Comparison of ENCODE assay signal across 26 cellular contexts in genomic region chr1:173275496-173275895, GRCh38.
"Had no signal": no experiment of that assay in that cellular context is flagged by ENCODE, and none has a peak within 500 bp of the region (broad histone marks: within the 10 kb centered on the region; RNA-seq: fewer than 3 reads in every experiment).

No MANE protein-coding gene starts in this region.

- DNase-seq: activated CD4-positive, alpha-beta memory T cell treated with anti-CD3 and anti-CD28 coated beads for 36 hours; activated CD4-positive, alpha-beta T cell treated with anti-CD3 and anti-CD28 coated beads for 36 hours; activated CD4-positive, alpha-beta T cell treated with anti-CD3 and anti-CD28 coated beads, Interleukin-2, amount 10 ng/mL, durations not matched to agents 24 days and 14 days; activated CD4-positive, CD25-positive, alpha-beta regulatory T cell; activated CD4-positive, CD25-positive, alpha-beta regulatory T cell treated with anti-CD3 and anti-CD28 coated beads, Interleukin-2, amount 50 U/mL, for 72 hours; activated CD8-positive, alpha-beta memory T cell treated with anti-CD3 and anti-CD28 coated beads, Interleukin-2, amount 10 ng/mL, durations not matched to agents 7 days and 5 days; activated CD8-positive, alpha-beta memory T cell treated with anti-CD3 and anti-CD28 coated beads, Interleukin-2, amount 50 U/mL, for 4 hours; activated CD8-positive, alpha-beta T cell treated with anti-CD3 and anti-CD28 coated beads, Interleukin-2, amount 10 ng/mL, durations not matched to agents 7 days and 5 days; activated effector memory CD4-positive, alpha-beta T cell treated with anti-CD3 and anti-CD28 coated beads, Interleukin-2, amount 50 U/mL, for 16 hours; activated naive CD4-positive, alpha-beta T cell treated with anti-CD3 and anti-CD28 coated beads for 36 hours; activated naive CD8-positive, alpha-beta T cell treated with anti-CD3 and anti-CD28 coated beads for 36 hours; activated naive CD8-positive, alpha-beta T cell treated with anti-CD3 and anti-CD28 coated beads, Interleukin-2, amount 50 U/mL, for 24 hours; activated T-cell treated with anti-CD3 and anti-CD28 coated beads, Interleukin-2, amount 50 U/mL, for 1 hour; activated T-cell treated with anti-CD3 and anti-CD28 coated beads, Interleukin-2, amount 50 U/mL, for 48 hours; adrenal gland; dorsolateral prefrontal cortex; effector memory CD4-positive, alpha-beta T cell; erythroblast; foreskin keratinocyte; gastrocnemius medialis; glutamatergic neuron; heart left ventricle; T-helper 2 cell had no signal

- H3K9me3 ChIP-seq: ascending aorta, esophagus muscularis mucosa, gastrocnemius medialis, heart left ventricle had no signal

- H3K27ac ChIP-seq: adrenal gland, ascending aorta, coronary artery, dorsolateral prefrontal cortex, esophagus muscularis mucosa, foreskin keratinocyte, gastrocnemius medialis, heart left ventricle had no signal

- H3K4me3 ChIP-seq: adrenal gland, ascending aorta, coronary artery, dorsolateral prefrontal cortex, esophagus muscularis mucosa, gastrocnemius medialis, heart left ventricle had no signal

- H3K4me1 ChIP-seq: adrenal gland, ascending aorta, esophagus muscularis mucosa, foreskin keratinocyte, gastrocnemius medialis, heart left ventricle had no signal

- H3K27me3 ChIP-seq: adrenal gland, ascending aorta, dorsolateral prefrontal cortex, esophagus muscularis mucosa, gastrocnemius medialis, heart left ventricle had no signal

- H3K36me3 ChIP-seq: adrenal gland, ascending aorta, esophagus muscularis mucosa, gastrocnemius medialis, heart left ventricle had no signal

- ATAC-seq: activated CD4-positive, alpha-beta T cell treated with anti-CD3 and anti-CD28 coated beads for 36 hours; activated CD8-positive, alpha-beta memory T cell treated with anti-CD3 and anti-CD28 coated beads, Interleukin-2, amount 10 ng/mL, durations not matched to agents 7 days and 5 days; activated CD8-positive, alpha-beta T cell treated with anti-CD3 and anti-CD28 coated beads, Interleukin-2, amount 10 ng/mL, durations not matched to agents 7 days and 5 days; activated naive CD8-positive, alpha-beta T cell treated with anti-CD3 and anti-CD28 coated beads, Interleukin-2, amount 50 U/mL, for 24 hours; foreskin keratinocyte; gastrocnemius medialis; heart left ventricle had no signal
